In genomic region chr7:153276394-153276793, GRCh38 we compare ENCODE assay signal across 24 cellular contexts.
DNase-seq lines count a peak whose midpoint lies in the region; ATAC-seq, FAIRE-seq and TF ChIP-seq lines count a peak whose summit lies in the region.
"Had no signal": no experiment of that assay in that cellular context is flagged by ENCODE, and none has a peak within 500 bp of the region (broad histone marks: within the 10 kb centered on the region; RNA-seq: fewer than 3 reads in every experiment).

No MANE protein-coding gene starts in this region.

- TF ChIP-seq RAD21 in HepG2 (CRISPR knock-in tag; IDR thresholded peaks at IDR 0.05) = no peak

- H3K9me2 ChIP-seq in MM.1S (replicated peaks; ENCODE audit: insufficient read depth, low read length) = no peaks in the 10 kb centered on the region

- in situ Hi-C loops in HepG2 (cut with HindIII; ENCODE audit: extremely low pct_ligation_motif_present, low pct_unique_long_range_greater_than_20kb) = no loop called here
- in situ Hi-C loops in mammary epithelial cell (cut with MboI; ENCODE audit: low sequenced_read_pairs in 2 of 2) = no loop called here

- no peak overlapping the region for H2AFZ ChIP-seq in HepG2 (ENCODE audit: low read length)
- no peak overlapping the region for H2AFZ ChIP-seq in MM.1S (ENCODE audit: low read length)
- H2AFZ ChIP-seq in mammary epithelial cell (ENCODE audit: low read depth, low read length) = no peak overlapping the region

- H4K20me1 ChIP-seq in HepG2 (ENCODE audit: insufficient read depth, low read length) = no peaks in the 10 kb centered on the region
- H4K20me1 ChIP-seq in MM.1S (ENCODE audit: insufficient read depth, low read length) = no peaks in the 10 kb centered on the region
- no peaks in the 10 kb centered on the region for H4K20me1 ChIP-seq in mammary epithelial cell (ENCODE audit: insufficient read depth, low read length)
- H4K20me1 ChIP-seq: BLaER1 had no signal

- BruUV-seq in HepG2 (replicated peaks; lab: Mats Ljungman, UMichigan) = no TSS peak
- no TSS peak for BruUV-seq in mammary epithelial cell (replicated peaks; lab: Mats Ljungman, UMichigan)

- TF ChIP-seq POLR2A in HepG2 (IDR thresholded peaks at IDR 0.05; ENCODE audit: insufficient read depth in 1 of 2, low read depth in 2 of 2, low read length in 2 of 2) = no peak
- TF ChIP-seq POLR2A in right lobe of liver (IDR thresholded peaks at IDR 0.05) = no peak

- dilution Hi-C loops in mammary epithelial cell (cut with HindIII; ENCODE audit: low sequenced_read_pairs) = no loop called here

- no peak overlapping the region for H3K4me2 ChIP-seq in HepG2 (ENCODE audit: low read depth, low read length)
- no peak overlapping the region for H3K4me2 ChIP-seq in MM.1S (ENCODE audit: low read depth, low read length)
- no peak overlapping the region for H3K4me2 ChIP-seq in mammary epithelial cell (ENCODE audit: insufficient read depth, low read depth, low read length)
- H3K4me2 ChIP-seq: BLaER1 had no signal

- TF ChIP-seq CTCF in HepG2 (CRISPR knock-in tag; IDR thresholded peaks at IDR 0.05) = no peak
- no peak for TF ChIP-seq CTCF in right lobe of liver (IDR thresholded peaks at IDR 0.05)
- no peak for TF ChIP-seq CTCF in MM.1S (IDR thresholded peaks at IDR 0.05; ENCODE audit: low read length)
- no peak for TF ChIP-seq CTCF in mammary epithelial cell (conservative IDR thresholded peaks at IDR 0.05 in 1 of 2, IDR thresholded peaks at IDR 0.05 in 1 of 2; ENCODE audit: extremely low read depth in 1 of 2, insufficient read depth in 1 of 2, low read depth in 1 of 2, low read length in 2 of 2)

- TF ChIP-seq EP300 in HepG2 (IDR thresholded peaks at IDR 0.05; ENCODE audit: low read depth in 2 of 2, low read length in 2 of 2) (no peak), HepG2 (CRISPR knock-in tag; IDR thresholded peaks at IDR 0.05; ENCODE audit: borderline replicate concordance) (no peak)

- H3K4me1 ChIP-seq in HepG2 (ENCODE audit: insufficient read depth, low read length) (no peaks in the 10 kb centered on the region), right lobe of liver (no peaks in the 10 kb centered on the region), MM.1S (ENCODE audit: low read length) (peaks cover 19% of the 10 kb centered on the region), mammary epithelial cell (ENCODE audit: insufficient read depth, low read length) (no peaks in the 10 kb centered on the region)
- H3K4me1 ChIP-seq: BE2C, BLaER1 had no signal

- H3K27ac ChIP-seq in HepG2 (ENCODE audit: extremely low read length, insufficient read depth, low read length) (no peak overlapping the region), right lobe of liver (no peak overlapping the region), MM.1S (ENCODE audit: low read length) (no peak overlapping the region), mammary epithelial cell (ENCODE audit: insufficient read depth, low read depth, low read length) (no peak overlapping the region)
- H3K27ac ChIP-seq: BLaER1 had no signal

- H3K9me3 ChIP-seq in HepG2 (ENCODE audit: low read length) (peaks cover 25% of the 10 kb centered on the region; the same call in 1 of the 2 replicates), right lobe of liver (no peaks in the 10 kb centered on the region), MM.1S (replicated peaks; ENCODE audit: insufficient read depth, low read length) (no peaks in the 10 kb centered on the region), mammary epithelial cell (replicated peaks; ENCODE audit: insufficient read depth, low read length) (peaks cover 9% of the 10 kb centered on the region)
- H3K9me3 ChIP-seq: BE2C, BLaER1 had no signal

- DNase-seq in HepG2 (ENCODE audit: low spot score) (no peak), right lobe of liver (no peak), MM.1S (peak; percentile 16), mammary epithelial cell (no peak)
- DNase-seq: 8988T; ACHN; BE2C; C1 segment of cervical spinal cord; CD4-positive, alpha-beta memory T cell; CD4-positive, CD25-positive, alpha-beta regulatory T cell; CD8-positive, alpha-beta memory T cell; COR-L47; DMS 273 treated with DMSO at 0.1 percent for 48 hours; DMS153; DMS53; DMS79; DND-41; EL; GDM1 had no signal

- CTCF ChIA-PET in HepG2 (lab: Yijun Ruan, JAX; ENCODE audit: low intra/inter-chr PET ratio, low total read pairs) = no interaction called here
- CTCF ChIA-PET in mammary epithelial cell (lab: Charles Lee; ENCODE audit: low non-redundant PET) = no interaction called here

- ATAC-seq in HepG2 (no peak), right lobe of liver (no peak), HG02970 (IDR thresholded peaks at IDR 0.05; ENCODE audit: low FRiP score, unreplicated experiment) (no peak)
- ATAC-seq: GM12878 had no signal

- H3K79me2 ChIP-seq in HepG2 (ENCODE audit: insufficient read depth, low read length) = no peaks in the 10 kb centered on the region
- no peaks in the 10 kb centered on the region for H3K79me2 ChIP-seq in MM.1S (ENCODE audit: low read length)
- no peaks in the 10 kb centered on the region for H3K79me2 ChIP-seq in mammary epithelial cell (ENCODE audit: insufficient read depth, low read length)

- WGBS in HepG2 (ENCODE audit: low lambda C conversion rate) = 23% methylated on average over 2 of the region's 2 CpGs
- WGBS in right lobe of liver (ENCODE audit: insufficient coverage, low coverage, low lambda C conversion rate, missing lambda C conversion rate) = 58% methylated on average over 2 of the region's 2 CpGs
- 50% methylated on average over 2 of the region's 2 CpGs for WGBS in mammary epithelial cell (ENCODE audit: low coverage, missing lambda C conversion rate)

- peaks cover 8% of the 10 kb centered on the region for H3F3A ChIP-seq in MM.1S (ENCODE audit: insufficient read depth, low read length)

- FAIRE-seq in HepG2 (lab: Jason Lieb, UNC) = no peak
- FAIRE-seq: GM12878, GM12892, GM18507 had no signal

- H3K27me3 ChIP-seq in HepG2 (ENCODE audit: control insufficient read depth in 1 of 2, insufficient read depth in 2 of 2, low read length in 2 of 2) (no peaks in the 10 kb centered on the region), right lobe of liver (no peaks in the 10 kb centered on the region), MM.1S (replicated peaks; ENCODE audit: insufficient read depth, low read length) (no peaks in the 10 kb centered on the region), mammary epithelial cell (ENCODE audit: insufficient read depth, low read length) (no peaks in the 10 kb centered on the region)
- H3K27me3 ChIP-seq: BE2C, BLaER1 had no signal

- POLR2A ChIA-PET in HepG2 (lab: Yijun Ruan, JAX) = no interaction called here

- no peak overlapping the region for H3K4me3 ChIP-seq in HepG2 (replicated peaks in 1 of 3; ENCODE audit: insufficient read depth in 1 of 3, low read depth in 2 of 3, low read length in 3 of 3)
- no peak overlapping the region for H3K4me3 ChIP-seq in right lobe of liver
- H3K4me3 ChIP-seq in MM.1S (ENCODE audit: low read length) = no peak overlapping the region
- H3K4me3 ChIP-seq in mammary epithelial cell (replicated peaks in 1 of 3; ENCODE audit: insufficient read depth in 1 of 3, low read depth in 2 of 3, low read length in 3 of 3) = no peak overlapping the region
- H3K4me3 ChIP-seq: BLaER1, GM12878 had no signal

- H3K36me3 ChIP-seq in HepG2 (replicated peaks in 1 of 2; ENCODE audit: control insufficient read depth in 1 of 2, insufficient read depth in 2 of 2, low read length in 2 of 2) (no peaks in the 10 kb centered on the region), right lobe of liver (no peaks in the 10 kb centered on the region), MM.1S (replicated peaks; ENCODE audit: insufficient read depth, low read length) (no peaks in the 10 kb centered on the region), mammary epithelial cell (ENCODE audit: insufficient read depth, low read length) (no peaks in the 10 kb centered on the region)
- H3K36me3 ChIP-seq: BE2C, BLaER1 had no signal

- intact Hi-C loops in HepG2 (cut with micrococcal nuclease; ENCODE audit: unreplicated experiment) (no loop called here), right lobe of liver (cut with DNase I) (no loop called here), mammary epithelial cell (cut with micrococcal nuclease) (no loop called here)

- H3K9ac ChIP-seq in HepG2 (ENCODE audit: insufficient read depth, low read depth, low read length) (no peak overlapping the region), MM.1S (ENCODE audit: low read length) (no peak overlapping the region), mammary epithelial cell (ENCODE audit: insufficient read depth, low read length) (no peak overlapping the region)
- H3K9ac ChIP-seq: BLaER1 had no signal

TF ChIP-seq in HepG2, 621 proteins besides CTCF, POLR2A, EP300 and RAD21:
- peak; percentile 92 for TF ChIP-seq ZNF317 (CRISPR knock-in tag; IDR thresholded peaks at IDR 0.05)
- no peak for TF ChIP-seq SAP130 (CRISPR knock-in tag; IDR thresholded peaks at IDR 0.05; ENCODE audit: low read depth)
